In the genomic region with DNA sequence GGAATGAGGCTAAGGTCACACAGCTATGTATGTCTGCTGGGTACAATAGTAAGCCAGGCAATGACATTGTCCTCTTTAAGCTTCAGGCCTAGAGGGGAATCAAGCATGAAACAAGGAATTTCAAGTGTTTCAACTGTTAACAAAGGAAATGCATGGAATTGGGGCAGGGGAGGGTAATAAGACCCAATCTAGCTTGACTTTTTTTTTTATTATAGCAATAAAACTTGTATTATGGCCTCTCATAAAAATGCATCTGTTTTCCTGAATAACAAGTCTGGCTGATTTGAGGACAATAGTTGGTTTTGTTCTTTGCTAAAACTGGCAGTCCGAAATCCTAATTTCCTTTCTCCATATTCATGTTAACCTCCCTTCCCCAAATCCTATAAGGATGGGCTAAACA, we compare ENCODE assay signal across 13 cellular contexts.
DNase-seq lines count a peak whose midpoint lies in the region; ATAC-seq and TF ChIP-seq lines count a peak whose summit lies in the region.
"Had no signal": no experiment of that assay in that cellular context is flagged by ENCODE, and none has a peak within 500 bp of the region (broad histone marks: within the 10 kb centered on the region; RNA-seq: fewer than 3 reads in every experiment).

No MANE protein-coding gene starts in this region.

- H3K27ac ChIP-seq in mesendoderm (ENCODE audit: low read depth, low read length) (no peak overlapping the region), esophagus muscularis mucosa (replicated peaks in 1 of 4) (no peak overlapping the region)
- H3K27ac ChIP-seq: BLaER1 treated with 17β-estradiol and CSF1 and Interleukin-3, amounts not matched to agents 10 nM and 100 nM had no signal

- H3K4me3 ChIP-seq in NT2/D1 (ENCODE audit: insufficient read length, low read depth) (no peak overlapping the region), mesendoderm (ENCODE audit: low read length) (no peak overlapping the region), esophagus muscularis mucosa (no peak overlapping the region)
- H3K4me3 ChIP-seq: BLaER1 treated with 17β-estradiol and CSF1 and Interleukin-3, amounts not matched to agents 10 nM and 100 nM had no signal

- no peak for TF ChIP-seq CTCF in esophagus muscularis mucosa (IDR thresholded peaks at IDR 0.05)

- H2BK15ac ChIP-seq in mesendoderm (replicated peaks; ENCODE audit: low read depth): no peak overlapping the region

- no peaks in the 10 kb centered on the region for H3K27me3 ChIP-seq in NT2/D1 (ENCODE audit: insufficient read depth, insufficient read length)
- no peaks in the 10 kb centered on the region for H3K27me3 ChIP-seq in mesendoderm (ENCODE audit: insufficient read depth, low read length, poor library complexity)
- no peaks in the 10 kb centered on the region for H3K27me3 ChIP-seq in esophagus muscularis mucosa
- H3K27me3 ChIP-seq: BLaER1 treated with 17β-estradiol and CSF1 and Interleukin-3, amounts not matched to agents 10 nM and 100 nM had no signal

- intact Hi-C loops in esophagus muscularis mucosa (cut with DNase I): no loop called here

- H3K4ac ChIP-seq in mesendoderm (ENCODE audit: low read depth, low read length): no peak overlapping the region

- DNase-seq in NT2/D1 (ENCODE audit: low read depth, low spot score) (peak; percentile 2), iPS-NIHi11 (ENCODE audit: low spot score) (peak; percentile 6), mesendoderm (peak; percentile 41), NCI-H510A treated with DMSO at 0.1 percent for 48 hours (lab: John Stamatoyannopoulos, UW) (no peak), esophagus muscularis mucosa (ENCODE audit: extremely low spot score) (no peak)
- DNase-seq in effector CD4-positive, alpha-beta T cell: no peak
- DNase-seq: Calu3; CD8-positive, alpha-beta T cell; DMS79 treated with DMSO at 0.1 percent for 48 hours; GF-D8; H9 had no signal

- H4K5ac ChIP-seq in mesendoderm (ENCODE audit: low read length): no peak overlapping the region

- H3K9ac ChIP-seq in NT2/D1 (ENCODE audit: insufficient read length, low read depth) (no peak overlapping the region), mesendoderm (ENCODE audit: low read length) (no peak overlapping the region)
- H3K9ac ChIP-seq: BLaER1 treated with 17β-estradiol and CSF1 and Interleukin-3, amounts not matched to agents 10 nM and 100 nM had no signal

- no peak overlapping the region for H3K56ac ChIP-seq in mesendoderm (ENCODE audit: low read length)

- H3K36me3 ChIP-seq in NT2/D1 (ENCODE audit: insufficient read depth, insufficient read length, low read length): no peaks in the 10 kb centered on the region
- no peaks in the 10 kb centered on the region for H3K36me3 ChIP-seq in mesendoderm (ENCODE audit: control insufficient read depth, insufficient read depth, low read length)
- H3K36me3 ChIP-seq in esophagus muscularis mucosa: no peaks in the 10 kb centered on the region
- H3K36me3 ChIP-seq: BLaER1 treated with 17β-estradiol and CSF1 and Interleukin-3, amounts not matched to agents 10 nM and 100 nM had no signal

- no peaks in the 10 kb centered on the region for H3K79me1 ChIP-seq in mesendoderm (ENCODE audit: low read length)

- no peak for ATAC-seq in HG03432 (IDR thresholded peaks at IDR 0.05; ENCODE audit: unreplicated experiment)
- ATAC-seq: CD8-positive, alpha-beta T cell had no signal

- no peak overlapping the region for H3K18ac ChIP-seq in mesendoderm (ENCODE audit: low read length)

- no peak overlapping the region for H2BK5ac ChIP-seq in mesendoderm (ENCODE audit: low read length)

- TF ChIP-seq POLR2A in esophagus muscularis mucosa (IDR thresholded peaks at IDR 0.05; ENCODE audit: low read depth): no peak

- TF ChIP-seq EP300 in esophagus muscularis mucosa (IDR thresholded peaks at IDR 0.05): no peak

- no peaks in the 10 kb centered on the region for H3K79me2 ChIP-seq in mesendoderm (ENCODE audit: control insufficient read depth, insufficient read depth, low read length)

- no peaks in the 10 kb centered on the region for H3K4me1 ChIP-seq in NT2/D1 (ENCODE audit: insufficient read depth, insufficient read length)
- no peaks in the 10 kb centered on the region for H3K4me1 ChIP-seq in mesendoderm (ENCODE audit: control insufficient read depth, low read depth, low read length)
- H3K4me1 ChIP-seq in esophagus muscularis mucosa: no peaks in the 10 kb centered on the region
- H3K4me1 ChIP-seq: BLaER1 treated with 17β-estradiol and CSF1 and Interleukin-3, amounts not matched to agents 10 nM and 100 nM had no signal

- H4K8ac ChIP-seq in mesendoderm (ENCODE audit: low read depth, low read length): no peak overlapping the region

- no peak overlapping the region for H2AK5ac ChIP-seq in mesendoderm (ENCODE audit: low read length)

- no peaks in the 10 kb centered on the region for H3K9me3 ChIP-seq in NT2/D1 (ENCODE audit: insufficient read depth, low read length)
- no peaks in the 10 kb centered on the region for H3K9me3 ChIP-seq in esophagus muscularis mucosa
- H3K9me3 ChIP-seq: BLaER1 treated with 17β-estradiol and CSF1 and Interleukin-3, amounts not matched to agents 10 nM and 100 nM had no signal

- H3K23ac ChIP-seq in mesendoderm (ENCODE audit: low read length): no peak overlapping the region

- H3K4me2 ChIP-seq in mesendoderm (ENCODE audit: low read length): no peak overlapping the region
- H3K4me2 ChIP-seq: BLaER1 treated with 17β-estradiol and CSF1 and Interleukin-3, amounts not matched to agents 10 nM and 100 nM had no signal

- no peak overlapping the region for H2BK120ac ChIP-seq in mesendoderm (ENCODE audit: low read depth, low read length)

- no CpG with 5 or more reads among the region's 1 CpG for WGBS in mesendoderm (ENCODE audit: extremely low coverage, insufficient coverage, low lambda C conversion rate)
- WGBS in esophagus muscularis mucosa: 76% methylated on average over 1 of the region's 1 CpG

Comparison
In these comparisons a context has a peak if more than half of its experiments do, and no peak if none do; other contexts are left out.
1. DNase-seq: peak in NT2/D1 (single experiment), iPS-NIHi11 (single experiment) and mesendoderm (single experiment); none in NCI-H510A treated with DMSO at 0.1 percent for 48 hours (single experiment), effector CD4-positive, alpha-beta T cell (single experiment) and esophagus muscularis mucosa (single experiment).